In the genomic region with DNA sequence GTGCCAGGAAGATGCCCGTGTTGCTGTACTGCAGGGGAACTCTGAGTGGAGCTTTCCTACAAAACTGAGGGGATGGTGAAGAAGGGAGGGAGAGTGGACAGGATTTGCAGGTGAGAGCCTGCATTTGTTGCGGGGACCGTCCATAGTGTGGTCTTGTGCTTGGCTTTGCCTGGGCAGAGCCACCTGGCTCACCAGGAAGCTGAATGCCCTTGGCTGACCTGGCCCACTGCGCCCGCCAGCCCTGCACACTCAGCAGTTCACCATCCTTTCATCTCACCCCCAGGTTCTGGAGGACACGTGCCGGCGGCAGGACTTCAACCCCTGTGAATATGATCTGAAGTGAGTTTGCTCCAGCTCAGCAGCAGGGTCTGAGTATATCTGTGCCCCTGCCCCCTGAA, we compare ENCODE assay signal across 11 cellular contexts. TPM values are rescaled to one million over a fixed set of nuclear protein-coding genes. Genes with fewer than 3 reads are reported as not detected.
DNase-seq lines count a peak whose midpoint lies in the region; ATAC-seq and TF ChIP-seq lines count a peak whose summit lies in the region.
"Had no signal": no experiment of that assay in that cellular context is flagged by ENCODE, and none has a peak within 500 bp of the region (broad histone marks: within the 10 kb centered on the region; RNA-seq: fewer than 3 reads in every experiment).

No MANE protein-coding gene starts in this region.

- CTCF ChIA-PET in MCF 10A (lab: Yijun Ruan, JAX) = interaction anchor here (0.9 to 1.4 kb wide), 2 partner anchors 43 to 59 kb away, joined by 3 to 4 read pairs; no protein-coding TSS in a partner anchor

- BruUV-seq in MCF 10A (replicated peaks; lab: Mats Ljungman, UMichigan) = no TSS peak

- intact Hi-C loops in MCF 10A (cut with micrococcal nuclease) = no loop called here
- intact Hi-C loops in breast epithelium (cut with DNase I; ENCODE audit: low total_unique reads) = no loop called here
- intact Hi-C loops in activated T-helper 1 cell treated with anti-CD3 and anti-CD28 coated beads, Interleukin-12 subunit alpha, Interleukin-12 subunit beta, Interleukin-2, Interleukin-4 antibody, amounts not matched to agents 30 ng/mL and 10 ng/mL and 1 ng/mL, durations not matched to agents 14 hours and 24 hours and 36 hours (cut with micrococcal nuclease) = loop anchor here (5.0 kb wide), 1 partner anchor 107 kb away; a partner anchor contains a TSS
- intact Hi-C loops in upper lobe of right lung (cut with DNase I) = no loop called here
- intact Hi-C loops in vagina (cut with DNase I) = loop anchor here (5.0 kb wide), 1 partner anchor 43 kb away; a partner anchor contains a TSS

- H3K27ac ChIP-seq in breast epithelium (no peak overlapping the region), liver (ENCODE audit: low read depth in 1 of 2, low read length in 2 of 2) (peak overlapping the region; percentile 76 to 91), upper lobe of right lung (no peak overlapping the region), vagina (no peak overlapping the region)

- TF ChIP-seq CTCF in MCF 10A (IDR thresholded peaks at IDR 0.05; ENCODE audit: unreplicated experiment) = no peak
- TF ChIP-seq CTCF in breast epithelium (IDR thresholded peaks at IDR 0.05) = no peak
- no peak for TF ChIP-seq CTCF in liver (IDR thresholded peaks at IDR 0.05; ENCODE audit: low read depth, low read length, missing input control)
- TF ChIP-seq CTCF in upper lobe of right lung (IDR thresholded peaks at IDR 0.05) = no peak
- no peak for TF ChIP-seq CTCF in vagina (IDR thresholded peaks at IDR 0.05)

- POLR2A ChIA-PET in MCF 10A (lab: Yijun Ruan, JAX) = interaction anchor here (0.8 to 5.0 kb wide), 6 partner anchors 12 to 56 kb away, joined by 3 to 55 read pairs (median 5); no protein-coding TSS in a partner anchor

- H3K27me3 ChIP-seq in breast epithelium (no peaks in the 10 kb centered on the region), liver (ENCODE audit: control insufficient read depth in 4 of 4, insufficient read depth in 4 of 4, low read length in 3 of 4) (no peaks in the 10 kb centered on the region), upper lobe of right lung (no peaks in the 10 kb centered on the region), vagina (no peaks in the 10 kb centered on the region)

- peak overlapping the region in 1 of 3 donors; percentile 93 for H3K4me3 ChIP-seq in breast epithelium
- H3K4me3 ChIP-seq in liver (ENCODE audit: low read depth in 1 of 3, low read length in 3 of 3) = peak overlapping the region in 2 of 3 donors; percentile 1 to 91
- H3K4me3 ChIP-seq in upper lobe of right lung = peak overlapping the region; percentile 87
- no peak overlapping the region for H3K4me3 ChIP-seq in vagina

- peak overlapping the region in 1 of 2 donors; percentile 54 for H3K9ac ChIP-seq in liver (ENCODE audit: low read depth in 1 of 2, low read length in 2 of 2)

- 36% methylated on average over 8 of the region's 8 CpGs for WGBS in liver

- TF ChIP-seq RAD21 in liver (IDR thresholded peaks at IDR 0.05) = peak in 1 of 2 donors; percentile 31

- H3K4me1 ChIP-seq in breast epithelium (peaks cover 0 to 8% of the 10 kb centered on the region in 2 donors), liver (ENCODE audit: control insufficient read depth in 4 of 4, insufficient read depth in 4 of 4, low read length in 3 of 4) (peaks cover 6 to 27% (median 21%) of the 10 kb centered on the region in 4 donors), upper lobe of right lung (peaks cover 25% of the 10 kb centered on the region), vagina (peaks cover 17% of the 10 kb centered on the region)

- H3K36me3 ChIP-seq in breast epithelium = no peaks in the 10 kb centered on the region
- peaks cover 0 to 3% (median 2%) of the 10 kb centered on the region in 4 donors for H3K36me3 ChIP-seq in liver (ENCODE audit: control insufficient read depth in 4 of 4, insufficient read depth in 3 of 4, low read depth in 1 of 4, low read length in 3 of 4)
- H3K36me3 ChIP-seq in upper lobe of right lung = peaks cover 6% of the 10 kb centered on the region
- no peaks in the 10 kb centered on the region for H3K36me3 ChIP-seq in vagina

- ATAC-seq in upper lobe of right lung = no peak

- peak overlapping the region; percentile 97 for H3K4me3 Mint-ChIP-seq in MCF 10A (ENCODE audit: unreplicated experiment)
- peak overlapping the region; percentile 81 for H3K4me3 Mint-ChIP-seq in activated T-helper 1 cell treated with anti-CD3 and anti-CD28 coated beads, Interleukin-12 subunit alpha, Interleukin-12 subunit beta, Interleukin-2, Interleukin-4 antibody, amounts not matched to agents 30 ng/mL and 10 ng/mL and 1 ng/mL, durations not matched to agents 14 hours and 24 hours and 36 hours

- no peaks in the 10 kb centered on the region for H3K9me3 Mint-ChIP-seq in MCF 10A (ENCODE audit: unreplicated experiment)
- no peaks in the 10 kb centered on the region for H3K9me3 Mint-ChIP-seq in activated T-helper 1 cell treated with anti-CD3 and anti-CD28 coated beads, Interleukin-12 subunit alpha, Interleukin-12 subunit beta, Interleukin-2, Interleukin-4 antibody, amounts not matched to agents 30 ng/mL and 10 ng/mL and 1 ng/mL, durations not matched to agents 14 hours and 24 hours and 36 hours

- no peak for TF ChIP-seq POLR2A in breast epithelium (IDR thresholded peaks at IDR 0.05)
- no peak for TF ChIP-seq POLR2A in vagina (IDR thresholded peaks at IDR 0.05)

- no peaks in the 10 kb centered on the region for H3K27me3 Mint-ChIP-seq in MCF 10A (ENCODE audit: insufficient read depth, unreplicated experiment)
- peaks cover 8% of the 10 kb centered on the region for H3K27me3 Mint-ChIP-seq in activated T-helper 1 cell treated with anti-CD3 and anti-CD28 coated beads, Interleukin-12 subunit alpha, Interleukin-12 subunit beta, Interleukin-2, Interleukin-4 antibody, amounts not matched to agents 30 ng/mL and 10 ng/mL and 1 ng/mL, durations not matched to agents 14 hours and 24 hours and 36 hours (ENCODE audit: insufficient read depth)

- peak overlapping the region; percentile 46 for H3K27ac Mint-ChIP-seq in MCF 10A (ENCODE audit: low read depth, unreplicated experiment)
- H3K27ac Mint-ChIP-seq in activated T-helper 1 cell treated with anti-CD3 and anti-CD28 coated beads, Interleukin-12 subunit alpha, Interleukin-12 subunit beta, Interleukin-2, Interleukin-4 antibody, amounts not matched to agents 30 ng/mL and 10 ng/mL and 1 ng/mL, durations not matched to agents 14 hours and 24 hours and 36 hours = peak overlapping the region; percentile 77

- no peak for DNase-seq in MCF 10A (ENCODE audit: unreplicated experiment)
- no peak for DNase-seq in breast epithelium (ENCODE audit: low spot score in 2 of 2)
- no peak for DNase-seq in activated T-helper 1 cell treated with anti-CD3 and anti-CD28 coated beads, Interleukin-12 subunit alpha, Interleukin-12 subunit beta, Interleukin-2, Interleukin-4 antibody, amounts not matched to agents 30 ng/mL and 10 ng/mL and 1 ng/mL, durations not matched to agents 14 hours and 24 hours and 36 hours (ENCODE audit: low spot score)
- no peak for DNase-seq in upper lobe of right lung
- DNase-seq in HuH-7.5 (ENCODE audit: low spot score) = no peak
- DNase-seq in GF-D8 (lab: John Stamatoyannopoulos, UW) = no peak
- DNase-seq in vagina (ENCODE audit: extremely low spot score in 2 of 2) = no peak
- DNase-seq: effector CD4-positive, alpha-beta T cell; NCI-H1092 treated with DMSO at 0.1 percent for 48 hours had no signal

- H3K4me1 Mint-ChIP-seq in MCF 10A (ENCODE audit: insufficient read depth, unreplicated experiment) = peaks cover 29% of the 10 kb centered on the region
- peaks cover 32% of the 10 kb centered on the region for H3K4me1 Mint-ChIP-seq in activated T-helper 1 cell treated with anti-CD3 and anti-CD28 coated beads, Interleukin-12 subunit alpha, Interleukin-12 subunit beta, Interleukin-2, Interleukin-4 antibody, amounts not matched to agents 30 ng/mL and 10 ng/mL and 1 ng/mL, durations not matched to agents 14 hours and 24 hours and 36 hours (ENCODE audit: low read depth)

- peaks cover 8% of the 10 kb centered on the region for H3K36me3 Mint-ChIP-seq in MCF 10A (ENCODE audit: insufficient read depth, unreplicated experiment)
- H3K36me3 Mint-ChIP-seq in activated T-helper 1 cell treated with anti-CD3 and anti-CD28 coated beads, Interleukin-12 subunit alpha, Interleukin-12 subunit beta, Interleukin-2, Interleukin-4 antibody, amounts not matched to agents 30 ng/mL and 10 ng/mL and 1 ng/mL, durations not matched to agents 14 hours and 24 hours and 36 hours (ENCODE audit: low read depth) = peaks cover 10% of the 10 kb centered on the region

- H3K9me3 ChIP-seq in breast epithelium (no peaks in the 10 kb centered on the region), liver (ENCODE audit: control insufficient read depth in 4 of 4, low read length in 3 of 4) (no peaks in the 10 kb centered on the region), upper lobe of right lung (no peaks in the 10 kb centered on the region), vagina (no peaks in the 10 kb centered on the region)

RNA-seq across cellular contexts. Expression of a gene that starts 1.5 kb away (rescaled TPM):
- total RNA-seq in MCF 10A (2022) (24.9 and 29.7 TPM in 2 replicates), breast epithelium (10 to 100 TPM; 15.4 to 31.8 (median 17.9) TPM), liver (10 to 100 TPM; 17.8 to 26.2 TPM), upper lobe of right lung (50.3 TPM), vagina (31.2 TPM)
- 32.2 and 33.8 TPM in 2 replicates for total RNA-seq in activated T-helper 1 cell treated with anti-CD3 and anti-CD28 coated beads, Interleukin-12 subunit alpha, Interleukin-12 subunit beta, Interleukin-2, Interleukin-4 antibody, amounts not matched to agents 30 ng/mL and 10 ng/mL and 1 ng/mL, durations not matched to agents 14 hours and 24 hours and 36 hours
- polyA plus RNA-seq in liver = 10 to 100 TPM; 19.0 to 21.7 TPM

RNA-seq across cellular contexts. Expression of a gene that starts 17.9 kb away (rescaled TPM):
- total RNA-seq in MCF 10A (2022) (not detected in 2 replicates), breast epithelium (under 1 TPM in 1 of 3 donors, not detected in 2; 0.29 TPM), liver (1 to 10 TPM in 1 of 2 donors, under 1 TPM in 1; 0.19 to 5.4 TPM), upper lobe of right lung (6.1 TPM), vagina (not detected)
- total RNA-seq in activated T-helper 1 cell treated with anti-CD3 and anti-CD28 coated beads, Interleukin-12 subunit alpha, Interleukin-12 subunit beta, Interleukin-2, Interleukin-4 antibody, amounts not matched to agents 30 ng/mL and 10 ng/mL and 1 ng/mL, durations not matched to agents 14 hours and 24 hours and 36 hours = 1.5 and 2.4 TPM in 2 replicates
- polyA plus RNA-seq in liver = 1 to 10 TPM; 1.1 to 2.0 TPM

RNA-seq across cellular contexts. Expression of a gene that starts 31.9 kb away (rescaled TPM):
- total RNA-seq in MCF 10A (2022) (not detected in 2 replicates), breast epithelium (not detected), liver (not detected), upper lobe of right lung (not detected), vagina (not detected)
- total RNA-seq in activated T-helper 1 cell treated with anti-CD3 and anti-CD28 coated beads, Interleukin-12 subunit alpha, Interleukin-12 subunit beta, Interleukin-2, Interleukin-4 antibody, amounts not matched to agents 30 ng/mL and 10 ng/mL and 1 ng/mL, durations not matched to agents 14 hours and 24 hours and 36 hours = 0.08 TPM in 1 of 2 replicates, not detected in the other
- polyA plus RNA-seq in liver = not detected
- polyA plus RNA-seq: BJ had no signal

RNA-seq across cellular contexts. Expression of a gene that starts 41.8 kb away (rescaled TPM):
- 151 and 154 TPM in 2 replicates for total RNA-seq in MCF 10A (2022)
- 10 to 100 TPM in 2 of 3 donors, 1 to 10 TPM in 1; 3.0 to 30.2 (median 15.5) TPM for total RNA-seq in breast epithelium
- total RNA-seq in activated T-helper 1 cell treated with anti-CD3 and anti-CD28 coated beads, Interleukin-12 subunit alpha, Interleukin-12 subunit beta, Interleukin-2, Interleukin-4 antibody, amounts not matched to agents 30 ng/mL and 10 ng/mL and 1 ng/mL, durations not matched to agents 14 hours and 24 hours and 36 hours = 130 and 131 TPM in 2 replicates
- 10 to 100 TPM; 10.4 to 14.1 TPM for total RNA-seq in liver
- 1 to 10 TPM; 5.0 to 5.1 TPM for polyA plus RNA-seq in liver
- total RNA-seq in upper lobe of right lung = 19.0 TPM
- total RNA-seq in vagina = 9.1 TPM

RNA-seq across cellular contexts. Expression of a gene that starts 43.8 kb away (rescaled TPM):
- total RNA-seq in MCF 10A (2022) = 27.6 and 35.6 TPM in 2 replicates
- 10 to 100 TPM; 79.5 to 94.7 (median 92.5) TPM for total RNA-seq in breast epithelium
- 109 and 120 TPM in 2 replicates for total RNA-seq in activated T-helper 1 cell treated with anti-CD3 and anti-CD28 coated beads, Interleukin-12 subunit alpha, Interleukin-12 subunit beta, Interleukin-2, Interleukin-4 antibody, amounts not matched to agents 30 ng/mL and 10 ng/mL and 1 ng/mL, durations not matched to agents 14 hours and 24 hours and 36 hours
- 10 to 100 TPM; 22.5 to 40.6 TPM for total RNA-seq in liver
- 10 to 100 TPM; 49.2 to 83.9 TPM for polyA plus RNA-seq in liver
- total RNA-seq in upper lobe of right lung = 40.2 TPM
- 101 TPM for total RNA-seq in vagina

Comparison
In these comparisons a context has a peak if more than half of its experiments do, and no peak if none do; other contexts are left out.
1. H3K27ac ChIP-seq: peak in liver (2 of 2); none in breast epithelium (0 of 2), upper lobe of right lung (single experiment) and vagina (single experiment).
2. H3K4me3 ChIP-seq: peak in liver (2 of 3) and upper lobe of right lung (single experiment); none in vagina (0 of 2).
3. intact Hi-C loops: an anchor here in activated T-helper 1 cell treated with anti-CD3 and anti-CD28 coated beads, Interleukin-12 subunit alpha, Interleukin-12 subunit beta, Interleukin-2, Interleukin-4 antibody, amounts not matched to agents 30 ng/mL and 10 ng/mL and 1 ng/mL, durations not matched to agents 14 hours and 24 hours and 36 hours (5.0 kb wide) and vagina (5.0 kb wide); none called in MCF 10A, breast epithelium and upper lobe of right lung.